ENCODE assay signal across 1 cellular context in genomic region chr7:101218236-101219130, GRCh38.
TF ChIP-seq lines count a peak whose summit lies in the region.

No MANE protein-coding gene starts in this region.

TF ChIP-seq in endothelial cell of umbilical vein, 7 proteins besides CTCF, POLR2A, EP300 and RAD21:
- TF ChIP-seq JUN (IDR thresholded peaks at IDR 0.05; ENCODE audit: borderline replicate concordance, insufficient read depth, insufficient read length, low read depth) (no peak), POLR2AphosphoS5 (IDR thresholded peaks at IDR 0.05; ENCODE audit: insufficient read depth, low read depth, low read length) (no peak), MAX (IDR thresholded peaks at IDR 0.05; ENCODE audit: insufficient read depth, insufficient read length) (no peak), GATA2 (IDR thresholded peaks at IDR 0.05; ENCODE audit: insufficient read depth, insufficient read length, low read depth, low read length) (no peak), FOS (IDR thresholded peaks at IDR 0.05; ENCODE audit: borderline replicate concordance, insufficient read depth, low read length) (no peak), MYC (IDR thresholded peaks at IDR 0.05; ENCODE audit: low read depth, low read length) (no peak), EZH2 (IDR thresholded peaks at IDR 0.05; ENCODE audit: borderline replicate concordance, low read depth, low read length, severe bottlenecking) (no peak)
